8 cellular contexts compared by ENCODE assay signal in the genomic region with DNA sequence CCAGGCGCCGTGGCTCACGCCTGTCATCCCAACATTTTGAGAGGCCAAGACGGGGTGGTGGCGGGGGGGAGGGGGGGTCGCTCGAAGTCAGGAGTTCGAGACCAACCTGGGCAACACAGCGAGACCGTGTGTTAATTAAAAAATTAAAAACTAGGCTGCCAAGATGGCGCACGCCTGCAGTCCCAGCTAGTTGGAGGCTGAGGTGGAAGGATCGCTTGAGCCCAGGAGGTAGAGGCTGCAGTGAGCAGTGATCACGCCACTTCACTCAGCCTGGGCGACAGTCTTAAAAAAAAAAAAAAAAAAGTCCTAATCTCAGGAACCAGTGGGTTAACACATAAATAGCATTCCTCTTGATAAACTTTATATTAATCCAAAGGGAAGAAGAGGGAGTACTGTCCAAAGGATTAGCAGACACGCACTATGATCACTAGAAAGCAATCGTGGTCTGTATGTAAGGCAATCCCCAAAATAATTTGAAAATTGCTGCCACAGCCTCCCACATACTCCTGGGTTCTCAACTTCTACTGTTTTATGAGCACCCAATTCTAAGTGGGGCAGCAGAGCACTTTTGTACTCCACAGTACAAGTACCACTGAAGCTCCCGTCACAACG. TPM values are rescaled to one million over a fixed set of nuclear protein-coding genes. Genes with fewer than 3 reads are reported as not detected.
A peak's percentile ranks its signal among the peaks of the same experiment; 100 is the strongest.
DNase-seq lines count a peak whose midpoint lies in the region; ATAC-seq, FAIRE-seq and TF ChIP-seq lines count a peak whose summit lies in the region.

No MANE protein-coding gene starts in this region.

- peaks cover 12% of the 10 kb centered on the region; the same call in 1 of the 2 replicates for H3K27me3 ChIP-seq in PC-3 (ENCODE audit: low read length)
- H3K27me3 ChIP-seq in endothelial cell of umbilical vein (ENCODE audit: control insufficient read depth in 2 of 2, insufficient read depth in 2 of 2, low read length in 2 of 2) = peaks cover 15 to 24% of the 10 kb centered on the region in 2 experiments
- peaks cover 28% of the 10 kb centered on the region for H3K27me3 ChIP-seq in osteoblast (ENCODE audit: insufficient read depth, low read length)

- ATAC-seq in PC-3 (peak; percentile 49), GM19351 (IDR thresholded peaks at IDR 0.05; ENCODE audit: unreplicated experiment) (no peak)

- POLR2A ChIA-PET in PC-3 (lab: Charles Lee; ENCODE audit: unreplicated experiment) (interaction anchor here (0.6 to 0.9 kb wide), 3 partner anchors 14 to 332 kb away, joined by 3 read pairs; no protein-coding TSS in a partner anchor), endothelial cell of umbilical vein (lab: Charles Lee) (interaction anchor here (0.9 kb wide), 1 partner anchor 15 kb away, joined by 5 read pairs; a partner anchor contains a TSS)

- TF ChIP-seq CTCF in GM12864 (IDR thresholded peaks at IDR 0.05; ENCODE audit: low read depth, low read length, missing control alignments) (no peak), PC-3 (conservative IDR thresholded peaks at IDR 0.05; ENCODE audit: low read depth, low read length) (no peak), endothelial cell of umbilical vein (IDR thresholded peaks at IDR 0.05; ENCODE audit: extremely low read depth in 1 of 2, insufficient read depth in 1 of 2, low read depth in 1 of 2, low read length in 2 of 2) (no peak), osteoblast (IDR thresholded peaks at IDR 0.05; ENCODE audit: extremely low read depth, low read depth, low read length) (no peak)

- CTCF ChIA-PET in PC-3 (lab: Charles Lee) (no interaction called here), endothelial cell of umbilical vein (lab: Charles Lee) (interaction anchor here (0.9 to 2.0 kb wide), 5 partner anchors 9 to 291 kb away, joined by 4 to 18 read pairs (median 5); a partner anchor contains a TSS)

- H3K9me2 ChIP-seq in PC-3 (replicated peaks; ENCODE audit: low read length) = no peaks in the 10 kb centered on the region

- dilution Hi-C loops in endothelial cell of umbilical vein (cut with MboI; ENCODE audit: extremely low pct_ligation_motif_present, low sequenced_read_pairs) = no loop called here

- intact Hi-C loops in PC-3 (cut with micrococcal nuclease) = no loop called here
- intact Hi-C loops in endothelial cell of umbilical vein (cut with micrococcal nuclease) = no loop called here

- H2AFZ ChIP-seq in PC-3 (ENCODE audit: low read length) (peak overlapping the region; percentile 79), endothelial cell of umbilical vein (ENCODE audit: low read depth, low read length) (peak overlapping the region; percentile 78), osteoblast (ENCODE audit: low read length) (peak overlapping the region; percentile 98)

- peak overlapping the region; percentile 42 for H3K27ac ChIP-seq in PC-3 (ENCODE audit: low read length)
- peak overlapping the region; percentile 48 for H3K27ac ChIP-seq in endothelial cell of umbilical vein (ENCODE audit: insufficient read depth, low read depth, low read length)
- H3K27ac ChIP-seq in osteoblast (ENCODE audit: low read depth, low read length) = peak overlapping the region; percentile 78

- no peak for TF ChIP-seq POLR2A in endothelial cell of umbilical vein (IDR thresholded peaks at IDR 0.05; ENCODE audit: low read depth, low read length)

- no peaks in the 10 kb centered on the region for H3K9me1 ChIP-seq in endothelial cell of umbilical vein (replicated peaks; ENCODE audit: control insufficient read depth, extremely low read depth, insufficient read depth, low read length)

- H3K9ac ChIP-seq in PC-3 (ENCODE audit: low read length) = peak overlapping the region; percentile 80
- peak overlapping the region; percentile 81 for H3K9ac ChIP-seq in endothelial cell of umbilical vein (replicated peaks; ENCODE audit: extremely low read depth, insufficient read depth, low read length)

- H3K9me3 ChIP-seq in PC-3 (ENCODE audit: low read length) (no peaks in the 10 kb centered on the region), endothelial cell of umbilical vein (replicated peaks; ENCODE audit: control insufficient read depth, insufficient read depth, low read length) (no peaks in the 10 kb centered on the region), osteoblast (ENCODE audit: low read depth, low read length) (no peaks in the 10 kb centered on the region)

- no peak for FAIRE-seq in endothelial cell of umbilical vein (lab: Jason Lieb, UNC)

- H4K20me1 ChIP-seq in PC-3 (ENCODE audit: low read length) (peaks cover 14% of the 10 kb centered on the region; the same call in 1 of the 2 replicates), endothelial cell of umbilical vein (replicated peaks; ENCODE audit: control insufficient read depth, extremely low read depth, insufficient read depth, low read length) (no peaks in the 10 kb centered on the region), osteoblast (ENCODE audit: insufficient read depth, low read length) (no peaks in the 10 kb centered on the region)

- H3K36me3 ChIP-seq in PC-3 (ENCODE audit: low read depth, low read length) (peaks cover 33% of the 10 kb centered on the region), endothelial cell of umbilical vein (ENCODE audit: control insufficient read depth in 2 of 2, extremely low read depth in 1 of 2, insufficient read depth in 2 of 2, low read length in 2 of 2) (peaks cover 6 to 9% of the 10 kb centered on the region in 2 experiments), osteoblast (ENCODE audit: insufficient read depth, low read length) (peaks cover 18% of the 10 kb centered on the region)

- no peak for DNase-seq in GM12864 (ENCODE audit: low read depth)
- DNase-seq in PC-3 = peak; percentile 19
- no peak for DNase-seq in endothelial cell of umbilical vein (ENCODE audit: low read depth, low spot score)
- no peak for DNase-seq in osteoblast (ENCODE audit: insufficient read length, low spot score, missing footprints)
- DNase-seq in GM03348 (ENCODE audit: low spot score) = no peak
- no peak for DNase-seq in stimulated activated CD4-positive, alpha-beta T cell treated with anti-CD3 and anti-CD28 coated beads, Interleukin-4, amount 100 ng/mL, for 1 hour
- no peak for DNase-seq in iPS-NIHi7 (ENCODE audit: extremely low spot score)

- H3K4me3 ChIP-seq in GM12864 (ENCODE audit: low read depth, low read length) = peak overlapping the region; percentile 70
- peak overlapping the region; percentile 90 for H3K4me3 ChIP-seq in PC-3 (ENCODE audit: low read length)
- peak overlapping the region; percentile 59 to 88 (median 85) for H3K4me3 ChIP-seq in endothelial cell of umbilical vein (replicated peaks in 1 of 3; ENCODE audit: insufficient read depth in 1 of 3, low read depth in 1 of 3, low read length in 3 of 3)
- peak overlapping the region; percentile 88 for H3K4me3 ChIP-seq in osteoblast (ENCODE audit: insufficient read depth, low read length)

- H3K4me2 ChIP-seq in PC-3 (ENCODE audit: low read length) = peak overlapping the region; percentile 84
- H3K4me2 ChIP-seq in endothelial cell of umbilical vein (ENCODE audit: insufficient read depth, low read length) = peak overlapping the region; percentile 70
- H3K4me2 ChIP-seq in osteoblast (ENCODE audit: insufficient read depth, low read length) = peak overlapping the region; percentile 89

- H3K4me1 ChIP-seq in PC-3 (ENCODE audit: insufficient read depth, low read length) (peaks cover 7% of the 10 kb centered on the region), endothelial cell of umbilical vein (ENCODE audit: control insufficient read depth, extremely low read depth, insufficient read depth, low read length) (peaks cover 8% of the 10 kb centered on the region), osteoblast (ENCODE audit: insufficient read depth, low read length) (peaks cover 11% of the 10 kb centered on the region)

- H3K79me2 ChIP-seq in PC-3 (ENCODE audit: low read length) = peaks cover 52% of the 10 kb centered on the region
- H3K79me2 ChIP-seq in endothelial cell of umbilical vein (ENCODE audit: control insufficient read depth, insufficient read depth, low read length) = peaks cover 32% of the 10 kb centered on the region
- H3K79me2 ChIP-seq in osteoblast (ENCODE audit: insufficient read depth, low read length) = peaks cover 37% of the 10 kb centered on the region

- BruUV-seq in PC-3 (replicated peaks; lab: Mats Ljungman, UMichigan) (TSS peak; percentile 80), endothelial cell of umbilical vein (replicated peaks; lab: Mats Ljungman, UMichigan) (TSS peak; percentile 78)

- H3F3A ChIP-seq in PC-3 (ENCODE audit: low read length, unreplicated experiment) = no peaks in the 10 kb centered on the region

RNA-seq across cellular contexts. Expression of a gene that starts 0.6 kb away (rescaled TPM):
- total RNA-seq in PC-3 (2014; rRNA removed) (10.3 and 26.2 TPM in 2 replicates), endothelial cell of umbilical vein (10.3 and 15.1 TPM in 2 replicates), osteoblast (13.6 and 14.1 TPM in 2 replicates)
- polyA plus RNA-seq in endothelial cell of umbilical vein = 4.6 and 5.1 TPM in 2 replicates
- polyA plus RNA-seq in endothelial cell of umbilical vein (2011; cell fraction: cytosol; rRNA removed) = 6.9 and 7.4 TPM in 2 replicates
- polyA plus RNA-seq in endothelial cell of umbilical vein (2011; cell fraction: nucleus; rRNA removed) = 3.0 and 3.7 TPM in 2 replicates
- polyA plus RNA-seq in endothelial cell of umbilical vein (2012) = 13.5 and 20.7 TPM in 2 replicates
- polyA minus RNA-seq in endothelial cell of umbilical vein = 6.0 TPM in 2 replicates
- polyA minus RNA-seq in endothelial cell of umbilical vein (2011; cell fraction: cytosol; rRNA and poly(A)+ RNA removed) = 4.1 TPM
- polyA minus RNA-seq in endothelial cell of umbilical vein (2011; cell fraction: nucleus; rRNA and poly(A)+ RNA removed) = 1.4 and 2.9 TPM in 2 replicates

RNA-seq across cellular contexts. Expression of a gene that starts 1.9 kb away (rescaled TPM):
- not detected in 2 replicates for total RNA-seq in PC-3 (2014; rRNA removed)
- not detected in 2 replicates for total RNA-seq in endothelial cell of umbilical vein
- not detected in 2 replicates for polyA plus RNA-seq in endothelial cell of umbilical vein
- polyA plus RNA-seq in endothelial cell of umbilical vein (2011; cell fraction: cytosol; rRNA removed) = 0.03 TPM in 1 of 2 replicates, not detected in the other
- polyA plus RNA-seq in endothelial cell of umbilical vein (2011; cell fraction: nucleus; rRNA removed) = 0.13 and 0.24 TPM in 2 replicates
- polyA plus RNA-seq in endothelial cell of umbilical vein (2012) = not detected in 2 replicates
- polyA minus RNA-seq in endothelial cell of umbilical vein = not detected in 2 replicates
- not detected for polyA minus RNA-seq in endothelial cell of umbilical vein (2011; cell fraction: cytosol; rRNA and poly(A)+ RNA removed)
- not detected in 2 replicates for polyA minus RNA-seq in endothelial cell of umbilical vein (2011; cell fraction: nucleus; rRNA and poly(A)+ RNA removed)
- total RNA-seq in osteoblast = under 0.01 TPM in 1 of 2 replicates, not detected in the other

RNA-seq across cellular contexts. Expression of a gene that starts 15.0 kb away (rescaled TPM):
- total RNA-seq in PC-3 (2014; rRNA removed) = 16.4 and 23.5 TPM in 2 replicates
- 9.4 and 12.6 TPM in 2 replicates for total RNA-seq in endothelial cell of umbilical vein
- 3.7 and 4.7 TPM in 2 replicates for polyA plus RNA-seq in endothelial cell of umbilical vein
- 6.9 and 7.5 TPM in 2 replicates for polyA plus RNA-seq in endothelial cell of umbilical vein (2011; cell fraction: cytosol; rRNA removed)
- polyA plus RNA-seq in endothelial cell of umbilical vein (2011; cell fraction: nucleus; rRNA removed) = 4.5 and 6.2 TPM in 2 replicates
- polyA plus RNA-seq in endothelial cell of umbilical vein (2012) = 9.3 and 12.4 TPM in 2 replicates
- polyA minus RNA-seq in endothelial cell of umbilical vein = 5.4 and 6.2 TPM in 2 replicates
- polyA minus RNA-seq in endothelial cell of umbilical vein (2011; cell fraction: cytosol; rRNA and poly(A)+ RNA removed) = not detected
- polyA minus RNA-seq in endothelial cell of umbilical vein (2011; cell fraction: nucleus; rRNA and poly(A)+ RNA removed) = 3.4 and 4.9 TPM in 2 replicates
- 5.8 and 6.8 TPM in 2 replicates for total RNA-seq in osteoblast

RNA-seq across cellular contexts. Expression of a gene that starts 43.4 kb away (rescaled TPM):
- total RNA-seq in PC-3 (2014; rRNA removed) (not detected in 2 replicates), endothelial cell of umbilical vein (not detected in 2 replicates), osteoblast (not detected in 2 replicates)
- not detected in 2 replicates for polyA plus RNA-seq in endothelial cell of umbilical vein
- polyA plus RNA-seq in endothelial cell of umbilical vein (2011; cell fraction: cytosol; rRNA removed) = not detected in 2 replicates
- polyA plus RNA-seq in endothelial cell of umbilical vein (2011; cell fraction: nucleus; rRNA removed) = not detected in 2 replicates
- not detected in 2 replicates for polyA plus RNA-seq in endothelial cell of umbilical vein (2012)
- not detected in 2 replicates for polyA minus RNA-seq in endothelial cell of umbilical vein
- not detected for polyA minus RNA-seq in endothelial cell of umbilical vein (2011; cell fraction: cytosol; rRNA and poly(A)+ RNA removed)
- not detected in 2 replicates for polyA minus RNA-seq in endothelial cell of umbilical vein (2011; cell fraction: nucleus; rRNA and poly(A)+ RNA removed)
